18 cellular contexts compared by ENCODE assay signal in genomic region chr4:137768196-137768595, GRCh38.
DNase-seq lines count a peak whose midpoint lies in the region; ATAC-seq and TF ChIP-seq lines count a peak whose summit lies in the region.
"Had no signal": no experiment of that assay in that cellular context is flagged by ENCODE, and none has a peak within 500 bp of the region (broad histone marks: within the 10 kb centered on the region; RNA-seq: fewer than 3 reads in every experiment).

No MANE protein-coding gene starts in this region.

- no peak overlapping the region for H3K4me3 Mint-ChIP-seq in nephron progenitor cell
- H3K4me3 Mint-ChIP-seq: B cell; CD8-positive, alpha-beta T cell had no signal

- peak overlapping the region in 4 of 11 experiments; percentile 21 to 78 (median 71); a peak in 6 of 22 replicates for H3K9ac ChIP-seq in BLaER1 treated with 17β-estradiol and CSF1 and Interleukin-3, amounts not matched to agents 10 nM and 100 nM
- H3K9ac ChIP-seq in IMR-90 (ENCODE audit: low read depth, low read length) = no peak overlapping the region
- H3K9ac ChIP-seq: KMS-11 had no signal

- H3K9me3 Mint-ChIP-seq in nephron progenitor cell = peaks cover 6% of the 10 kb centered on the region
- H3K9me3 Mint-ChIP-seq: CD8-positive, alpha-beta T cell had no signal

- H2BK15ac ChIP-seq in IMR-90 (ENCODE audit: low read depth, low read length) = no peak overlapping the region

- H3K23ac ChIP-seq in IMR-90 (ENCODE audit: low read depth, low read length) = no peak overlapping the region

- no peaks in the 10 kb centered on the region for H3K79me1 ChIP-seq in IMR-90 (ENCODE audit: low read depth in 1 of 2, low read length in 2 of 2)

- no peak overlapping the region for H4K8ac ChIP-seq in IMR-90 (ENCODE audit: low read depth in 2 of 2, low read length in 2 of 2)

- H3K27ac ChIP-seq in BLaER1 treated with 17β-estradiol and CSF1 and Interleukin-3, amounts not matched to agents 10 nM and 100 nM = peak overlapping the region in 7 of 11 experiments; percentile 4 to 97 (median 78); a peak in 11 of 22 replicates
- no peak overlapping the region for H3K27ac ChIP-seq in IMR-90 (ENCODE audit: insufficient read depth, low read length)
- H3K27ac ChIP-seq: KMS-11, SJSA1 had no signal

- no TSS peak for BruUV-seq in IMR-90 (replicated peaks; lab: Mats Ljungman, UMichigan)

- peaks cover 5% of the 10 kb centered on the region for H3K4me1 Mint-ChIP-seq in nephron progenitor cell
- H3K4me1 Mint-ChIP-seq: B cell had no signal

- no peaks in the 10 kb centered on the region for H3K36me3 Mint-ChIP-seq in nephron progenitor cell (ENCODE audit: low read depth)
- H3K36me3 Mint-ChIP-seq: CD8-positive, alpha-beta T cell had no signal

- in situ Hi-C loops in IMR-90 (cut with MboI; ENCODE audit: low sequenced_read_pairs) = no loop called here
- in situ Hi-C loops in astrocyte of the spinal cord (cut with HindIII; ENCODE audit: low sequenced_read_pairs) = no loop called here

- H2BK5ac ChIP-seq in IMR-90 (ENCODE audit: low read depth, low read length, poor library complexity, severe bottlenecking) = no peak overlapping the region

- H2AFZ ChIP-seq in IMR-90 (replicated peaks; ENCODE audit: low read length, poor library complexity) = no peak overlapping the region

- H3K4ac ChIP-seq in IMR-90 (ENCODE audit: low read depth, low read length) = no peak overlapping the region

- H2BK120ac ChIP-seq in IMR-90 (ENCODE audit: low read depth, low read length) = no peak overlapping the region

- H3K27me3 ChIP-seq in BLaER1 treated with 17β-estradiol and CSF1 and Interleukin-3, amounts not matched to agents 10 nM and 100 nM = no peaks in the 10 kb centered on the region
- H3K27me3 ChIP-seq in IMR-90 (ENCODE audit: control insufficient read depth, insufficient read depth, low read length) (no peaks in the 10 kb centered on the region), MG63 (no peaks in the 10 kb centered on the region)
- H3K27me3 ChIP-seq: SJSA1 had no signal

- no peak for ATAC-seq in IMR-90 (ENCODE audit: low read depth)
- ATAC-seq: CD8-positive, alpha-beta T cell had no signal

- no peaks in the 10 kb centered on the region for H4K20me1 ChIP-seq in BLaER1 treated with 17β-estradiol and CSF1 and Interleukin-3, amounts not matched to agents 10 nM and 100 nM
- no peaks in the 10 kb centered on the region for H4K20me1 ChIP-seq in IMR-90 (ENCODE audit: insufficient read depth, low read length)

- H3K9me3 ChIP-seq in BLaER1 treated with 17β-estradiol and CSF1 and Interleukin-3, amounts not matched to agents 10 nM and 100 nM (replicated peaks in 1 of 11) = peaks cover 0 to 24% (median 0%) of the 10 kb centered on the region in 11 experiments; a peak in 6 of 22 replicates
- H3K9me3 ChIP-seq in IMR-90 (ENCODE audit: control insufficient read depth, insufficient read depth, low read length) (no peaks in the 10 kb centered on the region), MG63 (no peaks in the 10 kb centered on the region)
- H3K9me3 ChIP-seq: SJSA1 had no signal

- no peak overlapping the region for H3K27ac Mint-ChIP-seq in nephron progenitor cell
- H3K27ac Mint-ChIP-seq: B cell; CD8-positive, alpha-beta T cell had no signal

- no peak overlapping the region for H3K56ac ChIP-seq in IMR-90 (ENCODE audit: extremely low read depth, insufficient read depth, low read length)

- WGBS in IMR-90 (ENCODE audit: extremely low coverage in 2 of 2, insufficient read length in 1 of 2), 2 experiments = no CpG with 5 or more reads among the region's 1 CpG

- H3K4me2 ChIP-seq in BLaER1 treated with 17β-estradiol and CSF1 and Interleukin-3, amounts not matched to agents 10 nM and 100 nM = peak overlapping the region in 6 of 11 experiments; percentile 31 to 66 (median 52); a peak in 11 of 22 replicates
- no peak overlapping the region for H3K4me2 ChIP-seq in IMR-90 (ENCODE audit: low read depth, low read length)
- H3K4me2 ChIP-seq: KMS-11 had no signal

- TF ChIP-seq CTCF in IMR-90 (conservative IDR thresholded peaks at IDR 0.05; ENCODE audit: low read depth, low read length) (no peak), astrocyte of the spinal cord (IDR thresholded peaks at IDR 0.05; ENCODE audit: low read depth, low read length) (no peak), fibroblast of villous mesenchyme (IDR thresholded peaks at IDR 0.05; ENCODE audit: insufficient read depth, low read depth, low read length) (no peak), nephron progenitor cell (IDR thresholded peaks at IDR 0.05) (no peak)

- no peak overlapping the region for H4K91ac ChIP-seq in IMR-90 (ENCODE audit: insufficient read depth, low read depth, low read length)

- no peak overlapping the region for H2AK5ac ChIP-seq in IMR-90 (ENCODE audit: low read depth, low read length)

- TF ChIP-seq POLR2A in IMR-90 (IDR thresholded peaks at IDR 0.05; ENCODE audit: low read depth, low read length) = no peak

- H3K36me3 ChIP-seq in BLaER1 treated with 17β-estradiol and CSF1 and Interleukin-3, amounts not matched to agents 10 nM and 100 nM = no peaks in the 10 kb centered on the region
- H3K36me3 ChIP-seq in IMR-90 (ENCODE audit: control insufficient read depth, insufficient read depth, low read length) (no peaks in the 10 kb centered on the region), MG63 (no peaks in the 10 kb centered on the region)
- H3K36me3 ChIP-seq: SJSA1 had no signal

- intact Hi-C loops in IMR-90 (cut with micrococcal nuclease) = no loop called here

- DNase-seq in IMR-90 (peak; percentile 25), astrocyte of the spinal cord (ENCODE audit: low read depth, low spot score) (peak; percentile 5), fibroblast of villous mesenchyme (ENCODE audit: low read depth) (peak; percentile 6), MG63 (no peak), GM19240 (ENCODE audit: insufficient read length, low spot score) (no peak), nephron progenitor cell (no peak)
- DNase-seq: ACHN; CD8-positive, alpha-beta T cell; MM.1S; NCI-H1417 treated with DMSO at 0.1 percent for 48 hours; NCI-H2029; NCI-H524; OCI-M1; RPMI8226 had no signal

- H3K4me3 ChIP-seq in BLaER1 treated with 17β-estradiol and CSF1 and Interleukin-3, amounts not matched to agents 10 nM and 100 nM = no peak overlapping the region
- no peak overlapping the region for H3K4me3 ChIP-seq in IMR-90 (ENCODE audit: insufficient read depth, low read depth, low read length)
- no peak overlapping the region for H3K4me3 ChIP-seq in astrocyte of the spinal cord (ENCODE audit: low read depth, low read length)
- H3K4me3 ChIP-seq in fibroblast of villous mesenchyme (ENCODE audit: low read depth, low read length) = no peak overlapping the region
- H3K4me3 ChIP-seq in MG63 = no peak overlapping the region
- H3K4me3 ChIP-seq: SJSA1 had no signal

- no peak for TF ChIP-seq RAD21 in IMR-90 (IDR thresholded peaks at IDR 0.05; ENCODE audit: low read length)

- H3K14ac ChIP-seq in IMR-90 (replicated peaks; ENCODE audit: low read depth, low read length) = 0 out of 2 replicates have a peak overlapping the region, but pooled peaks have one; percentile 69

- no peak overlapping the region for H3K18ac ChIP-seq in IMR-90 (ENCODE audit: low read depth, low read length)

- H3K4me1 ChIP-seq in BLaER1 treated with 17β-estradiol and CSF1 and Interleukin-3, amounts not matched to agents 10 nM and 100 nM = peaks cover 0 to 61% (median 13%) of the 10 kb centered on the region in 10 experiments; a peak in 8 of 20 replicates
- no peaks in the 10 kb centered on the region for H3K4me1 ChIP-seq in IMR-90 (ENCODE audit: control insufficient read depth, insufficient read depth, low read length)
- H3K4me1 ChIP-seq: SJSA1 had no signal

- H4K5ac ChIP-seq in IMR-90 (ENCODE audit: low read depth, low read length) = no peak overlapping the region

- H3K27me3 Mint-ChIP-seq in nephron progenitor cell (ENCODE audit: low read depth, poor library complexity) = no peaks in the 10 kb centered on the region
- H3K27me3 Mint-ChIP-seq: B cell had no signal

- no peaks in the 10 kb centered on the region for H3K9me1 ChIP-seq in IMR-90 (ENCODE audit: insufficient read depth, low read length)

- dilution Hi-C loops in IMR-90 (cut with HindIII; ENCODE audit: low sequenced_read_pairs, unreplicated experiment) = no loop called here

- H2BK20ac ChIP-seq in IMR-90 (ENCODE audit: low read depth, low read length) = no peak overlapping the region

- POLR2A ChIA-PET in IMR-90 (lab: Charles Lee; ENCODE audit: unreplicated experiment) = no interaction called here

- CTCF ChIA-PET in IMR-90 (lab: Yijun Ruan, JAX) = no interaction called here

- no peak overlapping the region for H2AK9ac ChIP-seq in IMR-90 (replicated peaks; ENCODE audit: low read depth, low read length, poor library complexity)

TF ChIP-seq in IMR-90, 13 proteins besides CTCF, POLR2A, EP300 and RAD21:
- TF ChIP-seq BHLHE40 (IDR thresholded peaks at IDR 0.05; ENCODE audit: low read depth, low read length) (no peak), MAZ (IDR thresholded peaks at IDR 0.05; ENCODE audit: borderline replicate concordance, low read depth, low read length) (no peak), FOS (IDR thresholded peaks at IDR 0.05; ENCODE audit: low read depth, low read length) (no peak), CHD1 (IDR thresholded peaks at IDR 0.05; ENCODE audit: low read depth, low read length) (no peak), RFX5 (IDR thresholded peaks at IDR 0.05; ENCODE audit: low read depth, low read length) (no peak), MAFK (IDR thresholded peaks at IDR 0.05; ENCODE audit: low read depth, low read length) (no peak), SMC3 (IDR thresholded peaks at IDR 0.05; ENCODE audit: low read depth, low read length) (no peak), MXI1 (IDR thresholded peaks at IDR 0.05; ENCODE audit: borderline replicate concordance, low read depth, low read length) (no peak), ELK1 (IDR thresholded peaks at IDR 0.05; ENCODE audit: borderline replicate concordance, low read depth, low read length) (no peak), RCOR1 (IDR thresholded peaks at IDR 0.05; ENCODE audit: insufficient replicate concordance, low read length) (no peak), CEBPB (IDR thresholded peaks at IDR 0.05; ENCODE audit: low read depth, low read length) (no peak)

Comparison
In these comparisons a context has a peak if more than half of its experiments do, and no peak if none do; other contexts are left out.
1. DNase-seq: peak in IMR-90 (single experiment), astrocyte of the spinal cord (single experiment) and fibroblast of villous mesenchyme (single experiment); none in MG63 (single experiment), GM19240 (single experiment) and nephron progenitor cell (single experiment).